8 cellular contexts compared by ENCODE assay signal in the genomic region with DNA sequence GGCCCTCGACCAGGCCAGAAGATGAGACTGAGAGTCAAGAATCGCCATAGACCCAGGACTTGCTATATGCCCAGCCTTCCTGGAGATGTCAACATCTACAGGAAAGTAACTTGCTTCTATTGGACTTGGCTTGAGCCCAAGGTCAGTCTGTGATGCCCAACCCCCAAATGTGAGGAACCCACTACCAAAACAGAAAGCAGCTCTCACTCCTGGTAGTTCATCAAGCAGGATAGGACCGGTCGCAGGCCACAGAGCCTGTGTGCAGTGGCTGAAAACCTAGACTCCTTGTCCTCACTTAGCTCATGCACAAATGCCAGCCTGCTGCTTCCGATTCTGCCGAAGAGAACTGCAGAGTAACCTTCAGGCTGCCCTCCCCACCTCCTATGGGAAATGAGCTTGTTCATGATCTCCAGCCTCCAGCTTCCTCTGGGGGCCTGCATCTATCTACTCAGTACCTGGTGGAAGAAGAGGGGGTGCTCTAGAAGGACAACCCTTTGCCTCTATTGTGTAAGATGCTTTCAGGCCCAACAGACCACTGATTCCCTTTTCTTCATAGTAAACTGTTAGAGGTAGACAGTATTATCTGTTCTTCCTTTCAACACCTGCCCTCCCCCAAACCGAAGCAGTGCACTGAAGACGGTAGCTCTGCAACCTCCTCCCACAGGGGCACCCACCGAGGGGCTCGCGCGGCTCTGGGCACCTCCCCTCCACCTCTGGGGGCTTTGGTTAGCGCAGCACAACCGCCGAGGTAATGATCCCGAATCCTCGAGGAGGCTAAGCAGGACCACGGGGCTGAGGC. TPM values are rescaled to one million over a fixed set of nuclear protein-coding genes. Genes with fewer than 3 reads are reported as not detected.
DNase-seq lines count a peak whose midpoint lies in the region; ATAC-seq lines count a peak whose summit lies in the region.

No MANE protein-coding gene starts in this region.

- CTCF ChIA-PET in activated naive CD4-positive, alpha-beta T cell treated with anti-CD3 and anti-CD28 coated beads, Interleukin-2, amount 10 ng/mL, durations not matched to agents 7 days and 5 days (lab: Charles Lee), result interaction anchor here (0.9 to 2.4 kb wide), 7 partner anchors 9 to 33 kb away, joined by 3 to 9 read pairs (median 4); no protein-coding TSS in a partner anchor

- peaks cover 3% of the 10 kb centered on the region for H3K27me3 Mint-ChIP-seq in IgD-negative memory B cell
- no peaks in the 10 kb centered on the region for H3K27me3 Mint-ChIP-seq in activated naive CD4-positive, alpha-beta T cell treated with anti-CD3 and anti-CD28 coated beads, Interleukin-2, amount 10 ng/mL, durations not matched to agents 7 days and 5 days

- peak overlapping the region; percentile 75 to 90 (median 87) for H3K4me3 Mint-ChIP-seq in IgD-negative memory B cell
- H3K4me3 Mint-ChIP-seq in activated naive CD4-positive, alpha-beta T cell treated with anti-CD3 and anti-CD28 coated beads, Interleukin-2, amount 10 ng/mL, durations not matched to agents 7 days and 5 days, result peak overlapping the region; percentile 90

- peak overlapping the region in 2 of 3 donors; percentile 59 to 91 for H3K27ac Mint-ChIP-seq in IgD-negative memory B cell
- peak overlapping the region; percentile 90 for H3K27ac Mint-ChIP-seq in activated naive CD4-positive, alpha-beta T cell treated with anti-CD3 and anti-CD28 coated beads, Interleukin-2, amount 10 ng/mL, durations not matched to agents 7 days and 5 days

- no peaks in the 10 kb centered on the region for H3K9me3 Mint-ChIP-seq in IgD-negative memory B cell
- peaks cover 3% of the 10 kb centered on the region for H3K9me3 Mint-ChIP-seq in activated naive CD4-positive, alpha-beta T cell treated with anti-CD3 and anti-CD28 coated beads, Interleukin-2, amount 10 ng/mL, durations not matched to agents 7 days and 5 days

- peaks cover 10 to 13% (median 11%) of the 10 kb centered on the region in 3 donors for H3K4me1 Mint-ChIP-seq in IgD-negative memory B cell
- H3K4me1 Mint-ChIP-seq in activated naive CD4-positive, alpha-beta T cell treated with anti-CD3 and anti-CD28 coated beads, Interleukin-2, amount 10 ng/mL, durations not matched to agents 7 days and 5 days, result peaks cover 46% of the 10 kb centered on the region

- no peaks in the 10 kb centered on the region for H3K36me3 Mint-ChIP-seq in IgD-negative memory B cell
- peaks cover 6% of the 10 kb centered on the region for H3K36me3 Mint-ChIP-seq in activated naive CD4-positive, alpha-beta T cell treated with anti-CD3 and anti-CD28 coated beads, Interleukin-2, amount 10 ng/mL, durations not matched to agents 7 days and 5 days

- no peak for ATAC-seq in stimulated activated naive CD8-positive, alpha-beta T cell treated with anti-CD3 and anti-CD28 coated beads, Interleukin-15, Interleukin-2, amounts not matched to agents 100 U/mL and 50 U/mL, for 24 hours
- no peak for ATAC-seq in GM18517 (IDR thresholded peaks at IDR 0.05; ENCODE audit: unreplicated experiment)

- DNase-seq in NCI-H510A treated with DMSO at 0.1 percent for 48 hours (lab: John Stamatoyannopoulos, UW), result peak; percentile 61
- no peak for DNase-seq in NCI-H510A (lab: John Stamatoyannopoulos, UW)
- DNase-seq in activated naive CD4-positive, alpha-beta T cell treated with anti-CD3 and anti-CD28 coated beads, Interleukin-2, amount 10 ng/mL, durations not matched to agents 7 days and 5 days, result peak; percentile 36
- DNase-seq in inferior parietal cortex (ENCODE audit: extremely low spot score), result peak; percentile 35
- peak; percentile 17 for DNase-seq in stimulated activated naive CD8-positive, alpha-beta T cell treated with anti-CD3 and anti-CD28 coated beads, Interleukin-15, Interleukin-2, amounts not matched to agents 100 U/mL and 50 U/mL, for 24 hours
- DNase-seq in SK-N-DZ (ENCODE audit: low spot score), result no peak

RNA-seq across cellular contexts. Expression of gene ACOT7, which starts 1.3 kb away (rescaled TPM):
- polyA plus RNA-seq in IgD-negative memory B cell, result 3.8 TPM
- 59.5 and 63.2 TPM in 2 replicates for polyA plus RNA-seq in SK-N-DZ (2014; cell fraction: cytosol; rRNA removed)
- 28.3 and 44.8 TPM in 2 replicates for polyA plus RNA-seq in SK-N-DZ (2014; cell fraction: nucleus; rRNA removed)

RNA-seq across cellular contexts. Expression of gene HES2, which starts 27.4 kb away (rescaled TPM):
- not detected for polyA plus RNA-seq in IgD-negative memory B cell
- 0.48 TPM in 1 of 2 replicates, not detected in the other for polyA plus RNA-seq in SK-N-DZ (2014; cell fraction: cytosol; rRNA removed)
- 0.13 and 1.3 TPM in 2 replicates for polyA plus RNA-seq in SK-N-DZ (2014; cell fraction: nucleus; rRNA removed)

RNA-seq across cellular contexts. Expression of gene ESPN, which starts 32.3 kb away (rescaled TPM):
- not detected for polyA plus RNA-seq in IgD-negative memory B cell
- 0.20 TPM in 1 of 2 replicates, not detected in the other for polyA plus RNA-seq in SK-N-DZ (2014; cell fraction: cytosol; rRNA removed)
- polyA plus RNA-seq in SK-N-DZ (2014; cell fraction: nucleus; rRNA removed), result 0.15 TPM in 1 of 2 replicates, not detected in the other

Comparison
In these comparisons a context has a peak if more than half of its experiments do, and no peak if none do; other contexts are left out.
1. DNase-seq: peak in NCI-H510A treated with DMSO at 0.1 percent for 48 hours (single experiment), activated naive CD4-positive, alpha-beta T cell treated with anti-CD3 and anti-CD28 coated beads, Interleukin-2, amount 10 ng/mL, durations not matched to agents 7 days and 5 days (single experiment), inferior parietal cortex (single experiment) and stimulated activated naive CD8-positive, alpha-beta T cell treated with anti-CD3 and anti-CD28 coated beads, Interleukin-15, Interleukin-2, amounts not matched to agents 100 U/mL and 50 U/mL, for 24 hours (single experiment); none in NCI-H510A (single experiment) and SK-N-DZ (single experiment).